In genomic region chr3:16370872-16371740, GRCh38 we compare ENCODE assay signal across 9 cellular contexts.
DNase-seq lines count a peak whose midpoint lies in the region; ATAC-seq, FAIRE-seq and TF ChIP-seq lines count a peak whose summit lies in the region.
"Had no signal": no experiment of that assay in that cellular context is flagged by ENCODE, and none has a peak within 500 bp of the region (broad histone marks: within the 10 kb centered on the region; RNA-seq: fewer than 3 reads in every experiment).

No MANE protein-coding gene starts in this region.

- H3K27me3 Mint-ChIP-seq in effector memory CD8-positive, alpha-beta T cell, result no peaks in the 10 kb centered on the region

- no TSS peak for BruUV-seq in HepG2 (replicated peaks; lab: Mats Ljungman, UMichigan)

- CTCF ChIA-PET in HepG2 (lab: Yijun Ruan, JAX; ENCODE audit: low intra/inter-chr PET ratio, low total read pairs), result no interaction called here

- H3K4me2 ChIP-seq in HepG2 (ENCODE audit: low read depth, low read length), result no peak overlapping the region

- H3K36me3 Mint-ChIP-seq in effector memory CD8-positive, alpha-beta T cell (ENCODE audit: insufficient read depth), result peaks cover 48% of the 10 kb centered on the region

- peak; percentile 33 for ATAC-seq in HG03432 (IDR thresholded peaks at IDR 0.05; ENCODE audit: unreplicated experiment)
- ATAC-seq in GM18873 (IDR thresholded peaks at IDR 0.05; ENCODE audit: low FRiP score, unreplicated experiment), result no peak
- ATAC-seq in HepG2, result no peak
- no peak for ATAC-seq in effector memory CD8-positive, alpha-beta T cell (replicated peaks)

- no peak overlapping the region for H3K4me3 ChIP-seq in stomach smooth muscle (ENCODE audit: low read length in 2 of 2)
- H3K4me3 ChIP-seq in HepG2 (replicated peaks in 1 of 3; ENCODE audit: insufficient read depth in 1 of 3, low read depth in 2 of 3, low read length in 3 of 3), result no peak overlapping the region

- no peak overlapping the region for H2AFZ ChIP-seq in HepG2 (ENCODE audit: low read length)

- no peaks in the 10 kb centered on the region for H3K79me2 ChIP-seq in HepG2 (ENCODE audit: insufficient read depth, low read length)

- peak overlapping the region; percentile 18 for H3K27ac ChIP-seq in stomach smooth muscle (ENCODE audit: low read length)
- no peak overlapping the region for H3K27ac ChIP-seq in HepG2 (ENCODE audit: extremely low read length, insufficient read depth, low read length)

- peaks cover 20 to 49% of the 10 kb centered on the region in 2 donors for H3K4me1 Mint-ChIP-seq in effector memory CD8-positive, alpha-beta T cell (ENCODE audit: low read depth in 2 of 2)

- no peak overlapping the region for H3K4me3 Mint-ChIP-seq in effector memory CD8-positive, alpha-beta T cell

- no peak overlapping the region for H3K9ac ChIP-seq in stomach smooth muscle (ENCODE audit: low read length in 2 of 2)
- H3K9ac ChIP-seq in HepG2 (ENCODE audit: insufficient read depth, low read depth, low read length), result no peak overlapping the region

- POLR2A ChIA-PET in HepG2 (lab: Yijun Ruan, JAX), result no interaction called here

- no peaks in the 10 kb centered on the region for H3K9me3 Mint-ChIP-seq in effector memory CD8-positive, alpha-beta T cell

- H3K36me3 ChIP-seq in stomach smooth muscle (ENCODE audit: control insufficient read depth in 2 of 2, insufficient read depth in 2 of 2, low read length in 2 of 2) (peaks cover 0 to 5% of the 10 kb centered on the region in 2 donors), HepG2 (replicated peaks in 1 of 2; ENCODE audit: control insufficient read depth in 1 of 2, insufficient read depth in 2 of 2, low read length in 2 of 2) (no peaks in the 10 kb centered on the region)

- in situ Hi-C loops in HepG2 (cut with HindIII; ENCODE audit: extremely low pct_ligation_motif_present, low pct_unique_long_range_greater_than_20kb), result no loop called here

- TF ChIP-seq POLR2A in HepG2 (IDR thresholded peaks at IDR 0.05; ENCODE audit: insufficient read depth in 1 of 2, low read depth in 2 of 2, low read length in 2 of 2), result no peak

- no peak for FAIRE-seq in HepG2 (lab: Jason Lieb, UNC)

- H3K9me3 ChIP-seq in stomach smooth muscle (ENCODE audit: control insufficient read depth in 2 of 2, low read length in 2 of 2) (no peaks in the 10 kb centered on the region), HepG2 (ENCODE audit: low read length) (no peaks in the 10 kb centered on the region)

- no peaks in the 10 kb centered on the region for H4K20me1 ChIP-seq in HepG2 (ENCODE audit: insufficient read depth, low read length)

- intact Hi-C loops in HepG2 (cut with micrococcal nuclease; ENCODE audit: unreplicated experiment), result no loop called here

- peak overlapping the region in 1 of 2 donors; percentile 82 for H3K27ac Mint-ChIP-seq in effector memory CD8-positive, alpha-beta T cell

- peak; percentile 51 for DNase-seq in activated CD8-positive, alpha-beta memory T cell treated with anti-CD3 and anti-CD28 coated beads for 24 hours
- no peak for DNase-seq in activated CD8-positive, alpha-beta memory T cell treated with anti-CD3 and anti-CD28 coated beads, Interleukin-2, amount 50 U/mL, for 48 hours
- peak; percentile 52 for DNase-seq in fibroblast of peridontal ligament (ENCODE audit: extremely low read depth)
- DNase-seq in HepG2 (ENCODE audit: low spot score), result no peak
- no peak for DNase-seq in effector memory CD8-positive, alpha-beta T cell
- DNase-seq: NCI-H226 had no signal

- TF ChIP-seq CTCF in HepG2 (CRISPR knock-in tag; IDR thresholded peaks at IDR 0.05), result no peak

- TF ChIP-seq EP300 in HepG2 (IDR thresholded peaks at IDR 0.05; ENCODE audit: low read depth in 2 of 2, low read length in 2 of 2) (no peak), HepG2 (CRISPR knock-in tag; IDR thresholded peaks at IDR 0.05; ENCODE audit: borderline replicate concordance) (no peak)

- no peaks in the 10 kb centered on the region for H3K27me3 ChIP-seq in stomach smooth muscle (ENCODE audit: control insufficient read depth in 1 of 2, insufficient read depth in 2 of 2, low read length in 2 of 2)
- no peaks in the 10 kb centered on the region for H3K27me3 ChIP-seq in HepG2 (ENCODE audit: control insufficient read depth in 1 of 2, insufficient read depth in 2 of 2, low read length in 2 of 2)

- H3K4me1 ChIP-seq in stomach smooth muscle (ENCODE audit: control insufficient read depth, insufficient read depth, low read length) (peaks cover 26% of the 10 kb centered on the region), HepG2 (ENCODE audit: insufficient read depth, low read length) (no peaks in the 10 kb centered on the region)

- no peak for TF ChIP-seq RAD21 in HepG2 (CRISPR knock-in tag; IDR thresholded peaks at IDR 0.05)

- WGBS in HepG2 (ENCODE audit: low lambda C conversion rate), result 97% methylated on average over 10 of the region's 10 CpGs

TF ChIP-seq in HepG2, 621 proteins besides CTCF, POLR2A, EP300 and RAD21 (continues in another document):
- no peak for TF ChIP-seq POLR2AphosphoS5 (IDR thresholded peaks at IDR 0.05; ENCODE audit: low read depth, low read length)
- TF ChIP-seq SALL2 (CRISPR knock-in tag; IDR thresholded peaks at IDR 0.05), result no peak
- no peak for TF ChIP-seq SP5 (CRISPR knock-in tag; IDR thresholded peaks at IDR 0.05; ENCODE audit: borderline replicate concordance, low read depth)
- no peak for TF ChIP-seq KDM2A (CRISPR knock-in tag; IDR thresholded peaks at IDR 0.05; ENCODE audit: borderline replicate concordance, low read depth)
- TF ChIP-seq HCFC1 (IDR thresholded peaks at IDR 0.05; ENCODE audit: low read depth, low read length), result no peak
- TF ChIP-seq ZNF772 (CRISPR knock-in tag; IDR thresholded peaks at IDR 0.05), result no peak
- TF ChIP-seq ZBTB40 (IDR thresholded peaks at IDR 0.05), result no peak
- no peak for TF ChIP-seq ZBTB40 (CRISPR knock-in tag; IDR thresholded peaks at IDR 0.05)
- TF ChIP-seq REXO4 (CRISPR knock-in tag; IDR thresholded peaks at IDR 0.05; ENCODE audit: borderline replicate concordance), result no peak
- no peak for TF ChIP-seq ZNF546 (CRISPR knock-in tag; conservative IDR thresholded peaks at IDR 0.05)

Comparison
In these comparisons a context has a peak if more than half of its experiments do, and no peak if none do; other contexts are left out.
1. DNase-seq: peak in activated CD8-positive, alpha-beta memory T cell treated with anti-CD3 and anti-CD28 coated beads for 24 hours (single experiment) and fibroblast of peridontal ligament (single experiment); none in activated CD8-positive, alpha-beta memory T cell treated with anti-CD3 and anti-CD28 coated beads, Interleukin-2, amount 50 U/mL, for 48 hours (single experiment), HepG2 (single experiment) and effector memory CD8-positive, alpha-beta T cell (0 of 3).